ENCODE assay signal across 8 cellular contexts in the genomic region with DNA sequence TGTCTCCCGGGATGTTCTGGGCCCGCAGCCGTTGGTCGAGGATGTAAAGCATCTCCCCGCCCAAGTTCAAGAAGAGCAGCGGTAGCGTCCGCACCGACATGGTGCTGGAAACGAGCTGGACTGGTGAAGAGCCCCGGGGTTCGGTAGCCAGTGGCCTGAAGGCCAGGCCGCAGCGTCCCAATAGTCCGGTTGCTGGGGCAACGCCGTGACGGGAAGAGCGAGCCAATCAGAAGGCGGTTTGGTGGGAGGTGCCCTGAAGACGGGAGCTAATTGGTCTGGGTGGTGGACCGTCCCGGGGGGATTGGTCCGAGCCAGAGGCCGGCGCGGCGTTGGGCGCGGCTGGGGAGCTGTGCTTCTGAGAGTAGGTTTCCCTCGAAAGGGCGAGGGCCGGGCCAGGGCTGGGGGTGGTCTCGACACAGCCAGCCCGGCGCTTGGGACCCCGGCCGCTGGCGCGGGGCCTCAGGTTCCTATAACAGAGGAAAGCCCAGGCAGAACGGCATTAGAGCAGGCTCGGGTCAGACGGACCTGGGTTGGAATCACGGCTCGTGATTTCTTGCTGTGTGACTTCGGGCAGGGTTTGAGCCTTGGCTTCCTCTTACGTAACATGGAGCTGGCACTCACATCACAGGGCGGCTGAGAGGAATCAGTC. TPM values are rescaled to one million over a fixed set of nuclear protein-coding genes. Genes with fewer than 3 reads are reported as not detected.
DNase-seq lines count a peak whose midpoint lies in the region; ATAC-seq and TF ChIP-seq lines count a peak whose summit lies in the region.

A gene with protein sequence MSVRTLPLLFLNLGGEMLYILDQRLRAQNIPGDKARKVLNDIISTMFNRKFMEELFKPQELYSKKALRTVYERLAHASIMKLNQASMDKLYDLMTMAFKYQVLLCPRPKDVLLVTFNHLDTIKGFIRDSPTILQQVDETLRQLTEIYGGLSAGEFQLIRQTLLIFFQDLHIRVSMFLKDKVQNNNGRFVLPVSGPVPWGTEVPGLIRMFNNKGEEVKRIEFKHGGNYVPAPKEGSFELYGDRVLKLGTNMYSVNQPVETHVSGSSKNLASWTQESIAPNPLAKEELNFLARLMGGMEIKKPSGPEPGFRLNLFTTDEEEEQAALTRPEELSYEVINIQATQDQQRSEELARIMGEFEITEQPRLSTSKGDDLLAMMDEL (minus strand): TSS at position 182 of the 649 bp plus-strand sequence. CDS start 82 bp downstream, at position 100.

- intact Hi-C loops in A673 (cut with micrococcal nuclease; ENCODE audit: unreplicated experiment), result no loop called here
- intact Hi-C loops in spleen (cut with DNase I; ENCODE audit: low total_unique reads), result no loop called here

- peak; percentile 97 for ATAC-seq in GM18868 (IDR thresholded peaks at IDR 0.05; ENCODE audit: unreplicated experiment)
- peak; percentile 97 for ATAC-seq in HG03108 (IDR thresholded peaks at IDR 0.05; ENCODE audit: unreplicated experiment)
- peak; percentile 99 to 100 for ATAC-seq in activated CD4-positive, CD25-positive, alpha-beta regulatory T cell treated with anti-CD3 and anti-CD28 coated beads, Interleukin-2, amount 50 U/mL, for 24 hours

- H3K36me3 ChIP-seq in A673 (ENCODE audit: insufficient read depth, low read length, poor library complexity, severe bottlenecking), result peaks cover 8% of the 10 kb centered on the region
- peaks cover 0 to 15% (median 12%) of the 10 kb centered on the region in 6 donors for H3K36me3 ChIP-seq in spleen

- peaks cover 12% of the 10 kb centered on the region for H3K4me1 ChIP-seq in A673 (ENCODE audit: insufficient read depth, low read length, poor library complexity, severe bottlenecking)
- peaks cover 0 to 50% (median 14%) of the 10 kb centered on the region in 6 donors for H3K4me1 ChIP-seq in spleen

- TF ChIP-seq POLR2A in spleen (IDR thresholded peaks at IDR 0.05), result peak in 2 of 3 donors; percentile 51 to 85

- DNase-seq in A673 (ENCODE audit: low spot score), result peak; percentile 96
- DNase-seq in NCI-H2196 treated with DMSO at 0.1 percent for 48 hours (lab: John Stamatoyannopoulos, UW; ENCODE audit: unreplicated experiment), result peak; percentile 96
- peak; percentile 96 for DNase-seq in cerebellar cortex (ENCODE audit: low spot score)
- DNase-seq in iris pigment epithelial cell (ENCODE audit: low read depth), result peak; percentile 96
- DNase-seq in spleen, result peak; percentile 95

- peak within 1 kb of the TSS; percentile 93 for H3K27ac ChIP-seq in A673 (ENCODE audit: low read depth, low read length, poor library complexity, severe bottlenecking)
- H3K27ac ChIP-seq in spleen, result peak within 1 kb of the TSS; percentile 91 to 98 (median 96)

- H3K9me3 ChIP-seq in A673 (ENCODE audit: low read depth, low read length, poor library complexity, severe bottlenecking), result no peaks in the 10 kb centered on the region
- no peaks in the 10 kb centered on the region for H3K9me3 ChIP-seq in spleen

- H3K4me3 ChIP-seq in A673 (ENCODE audit: low read depth, low read length, poor library complexity, severe bottlenecking) (peak within 1 kb of the TSS; percentile 73), spleen (peak within 1 kb of the TSS; percentile 38 to 69 (median 53))

- POLR2A ChIA-PET in A673 (lab: Charles Lee; ENCODE audit: low non-redundant PET), result interaction anchor here (0.6 to 1.0 kb wide), 4 partner anchors 14 to 64 kb away, joined by 3 to 6 read pairs (median 4); a partner anchor contains a TSS

- no peaks in the 10 kb centered on the region for H3K27me3 ChIP-seq in A673 (replicated peaks; ENCODE audit: insufficient read depth, low read depth, low read length, poor library complexity)
- H3K27me3 ChIP-seq in spleen (replicated peaks in 1 of 7), result no peaks in the 10 kb centered on the region

- CTCF ChIA-PET in A673 (lab: Charles Lee), result interaction anchor here (0.6 to 0.9 kb wide), 3 partner anchors 14 to 1358 kb away, joined by 3 to 5 read pairs (median 4); a partner anchor contains a TSS

- TF ChIP-seq CTCF in A673 (conservative IDR thresholded peaks at IDR 0.05; ENCODE audit: low read depth, low read length) (no peak), spleen (IDR thresholded peaks at IDR 0.05 in 8 of 11, conservative IDR thresholded peaks at IDR 0.05 in 3 of 11) (no peak)

- no TSS peak for BruUV-seq in A673 (replicated peaks; lab: Mats Ljungman, UMichigan)

- 0 to 3% (median 2%) methylated on average over 21 to 48 of the region's 48 CpGs for WGBS in spleen, 5 donors

RNA-seq across cellular contexts. Expression of the gene that starts here (rescaled TPM):
- total RNA-seq in A673 (2021) (5.7 and 10.6 TPM in 2 replicates), spleen (1 to 10 TPM; 1.1 to 3.3 (median 1.4) TPM)
- 1 to 10 TPM in 1 of 3 donors, under 1 TPM in 2; 0.70 to 1.8 (median 0.76) TPM for polyA plus RNA-seq in spleen

Comparison
In these comparisons a context has a peak if more than half of its experiments do, and no peak if none do; other contexts are left out.
1. Peak in every context shown above with its lines: DNase-seq, ATAC-seq, H3K4me3 ChIP-seq and H3K27ac ChIP-seq.